ENCODE assay signal across 22 cellular contexts in the genomic region with DNA sequence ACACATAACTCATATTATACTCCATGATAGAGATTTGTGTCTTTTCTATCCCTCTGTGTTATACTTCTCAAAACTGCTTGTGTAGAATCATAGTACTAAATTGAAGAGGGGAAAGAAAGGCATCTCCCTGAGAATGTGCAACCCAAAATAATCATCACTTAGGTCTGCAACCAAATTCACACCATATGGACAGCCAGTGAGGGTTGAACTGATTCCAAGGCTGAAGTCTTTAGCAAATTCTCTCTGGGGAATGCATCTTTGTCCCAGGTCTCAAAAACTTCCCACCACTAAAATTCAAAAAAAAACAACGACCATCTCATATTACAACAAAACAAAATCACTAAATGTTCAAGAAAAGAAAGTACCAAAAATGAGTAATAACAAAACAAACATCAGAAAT. TPM values are rescaled to one million over a fixed set of nuclear protein-coding genes. Genes with fewer than 3 reads are reported as not detected.
DNase-seq lines count a peak whose midpoint lies in the region; TF ChIP-seq lines count a peak whose summit lies in the region.
"Had no signal": no experiment of that assay in that cellular context is flagged by ENCODE, and none has a peak within 500 bp of the region (broad histone marks: within the 10 kb centered on the region; RNA-seq: fewer than 3 reads in every experiment).

No MANE protein-coding gene starts in this region.

- no peak overlapping the region for H4K8ac ChIP-seq in mesenchymal stem cell (ENCODE audit: low read length)

- WGBS in smooth muscle cell (ENCODE audit: low lambda C conversion rate), result 96% methylated on average over 1 of the region's 1 CpG
- no CpG with 5 or more reads among the region's 1 CpG for WGBS in mesenchymal stem cell

- H3K18ac ChIP-seq in mesenchymal stem cell (ENCODE audit: low read depth in 1 of 2, low read length in 2 of 2), result no peak overlapping the region

- H3K27me3 ChIP-seq in smooth muscle cell (ENCODE audit: low read depth) (no peaks in the 10 kb centered on the region), brain microvascular endothelial cell (replicated peaks) (no peaks in the 10 kb centered on the region), mesenchymal stem cell (ENCODE audit: control insufficient read depth in 1 of 2, insufficient read depth in 1 of 2, low read length in 2 of 2) (no peaks in the 10 kb centered on the region)

- peaks cover 4% of the 10 kb centered on the region for H3K9me3 ChIP-seq in smooth muscle cell (replicated peaks; ENCODE audit: low read depth)
- peaks cover 19% of the 10 kb centered on the region for H3K9me3 ChIP-seq in mesenchymal stem cell (ENCODE audit: control insufficient read depth, low read length)

- no peak overlapping the region for H3K4me3 ChIP-seq in smooth muscle cell
- no peak overlapping the region for H3K4me3 ChIP-seq in brain microvascular endothelial cell (ENCODE audit: low read depth, low read length)
- H3K4me3 ChIP-seq in mesenchymal stem cell (ENCODE audit: insufficient read depth in 1 of 2, low read depth in 1 of 2, low read length in 2 of 2), result no peak overlapping the region
- H3K4me3 ChIP-seq: GM23338, K562, SK-N-MC had no signal

- no peak overlapping the region for H3K27ac ChIP-seq in smooth muscle cell (ENCODE audit: low read depth)
- H3K27ac ChIP-seq in brain microvascular endothelial cell, result no peak overlapping the region
- no peak overlapping the region for H3K27ac ChIP-seq in mesenchymal stem cell (ENCODE audit: low read length, poor library complexity, severe bottlenecking)
- H3K27ac ChIP-seq: SK-N-MC had no signal

- peaks cover 40% of the 10 kb centered on the region for H3K36me3 ChIP-seq in smooth muscle cell (ENCODE audit: low read depth)
- H3K36me3 ChIP-seq in brain microvascular endothelial cell (replicated peaks), result peaks cover 46% of the 10 kb centered on the region
- H3K36me3 ChIP-seq in mesenchymal stem cell (ENCODE audit: control insufficient read depth in 1 of 2, insufficient read depth in 2 of 2, low read depth in 1 of 2, low read length in 2 of 2), result peaks cover 13 to 97% of the 10 kb centered on the region in 2 experiments

- peak; percentile 62 for DNase-seq in G401 (ENCODE audit: low spot score)
- peak; percentile 90 for DNase-seq in NCI-H2171 treated with DMSO at 0.1 percent for 48 hours (lab: John Stamatoyannopoulos, UW)
- DNase-seq in fibroblast of gingiva (ENCODE audit: low read depth), result peak; percentile 76
- DNase-seq in smooth muscle cell (lab: John Stamatoyannopoulos, UW; ENCODE audit: unreplicated experiment), result no peak
- DNase-seq in brain microvascular endothelial cell, result no peak
- no peak for DNase-seq in mesenchymal stem cell
- DNase-seq in NCI-H1417 treated with DMSO at 0.1 percent for 48 hours (lab: John Stamatoyannopoulos, UW), result no peak
- DNase-seq: ACHN, COR-L47, DMS153, GF-D8, HCEC 1CT, NCI-H1105, NCI-H1694, NCI-H2081 treated with DMSO at 0.1 percent for 48 hours, NCI-H510A, NCI-H774, OCI-M1, SHP77 had no signal

- peaks cover 4% of the 10 kb centered on the region for H3F3A ChIP-seq in smooth muscle cell (ENCODE audit: low read depth)

- no peak overlapping the region for H3K23ac ChIP-seq in mesenchymal stem cell (ENCODE audit: low read length in 2 of 2)

- no peak overlapping the region for H3K9ac ChIP-seq in smooth muscle cell (ENCODE audit: low read depth)
- no peak overlapping the region for H3K9ac ChIP-seq in mesenchymal stem cell (ENCODE audit: low read length)

- H2BK5ac ChIP-seq in mesenchymal stem cell (ENCODE audit: low read depth, low read length, poor library complexity, severe bottlenecking), result no peak overlapping the region

- H4K91ac ChIP-seq in mesenchymal stem cell (ENCODE audit: low read length), result no peak overlapping the region

- no peak overlapping the region for H2BK12ac ChIP-seq in mesenchymal stem cell (ENCODE audit: low read length in 2 of 2)

- H2AFZ ChIP-seq in smooth muscle cell (ENCODE audit: low read depth) (no peak overlapping the region), mesenchymal stem cell (ENCODE audit: low read depth, low read length) (no peak overlapping the region)
- H2AFZ ChIP-seq: GM23338 had no signal

- H4K20me1 ChIP-seq in smooth muscle cell (ENCODE audit: low read depth), result peaks cover 100% of the 10 kb centered on the region

- H2AK5ac ChIP-seq in mesenchymal stem cell (ENCODE audit: low read length, severe bottlenecking), result no peak overlapping the region

- peaks cover 10% of the 10 kb centered on the region for H3K4me1 ChIP-seq in smooth muscle cell (ENCODE audit: low read depth)
- H3K4me1 ChIP-seq in mesenchymal stem cell (ENCODE audit: control insufficient read depth, insufficient read depth, low read depth, low read length), result no peaks in the 10 kb centered on the region

- in situ Hi-C loops in G401 (cut with HindIII; ENCODE audit: low sequenced_read_pairs) (no loop called here), brain microvascular endothelial cell (cut with HindIII; ENCODE audit: low pct_ligation_motif_present, low sequenced_read_pairs) (no loop called here)

- TF ChIP-seq CTCF in smooth muscle cell (IDR thresholded peaks at IDR 0.05; ENCODE audit: borderline replicate concordance, insufficient read depth, poor library complexity, severe bottlenecking) (no peak), brain microvascular endothelial cell (IDR thresholded peaks at IDR 0.05; ENCODE audit: low read depth, low read length, missing control alignments) (no peak)

- H3K79me2 ChIP-seq in smooth muscle cell (ENCODE audit: low read depth), result peaks cover 98% of the 10 kb centered on the region

- no peak overlapping the region for H2BK15ac ChIP-seq in mesenchymal stem cell (ENCODE audit: low read depth, poor library complexity, severe bottlenecking)

- peak overlapping the region; percentile 30 for H3K4me2 ChIP-seq in smooth muscle cell
- no peak overlapping the region for H3K4me2 ChIP-seq in mesenchymal stem cell (ENCODE audit: low read length, poor library complexity, severe bottlenecking)
- H3K4me2 ChIP-seq: GM23338 had no signal

- H3K4ac ChIP-seq in mesenchymal stem cell (ENCODE audit: low read depth in 1 of 2, low read length in 2 of 2), result no peak overlapping the region

- H2BK120ac ChIP-seq in mesenchymal stem cell (ENCODE audit: low read depth, low read length), result no peak overlapping the region

- H3K79me1 ChIP-seq in mesenchymal stem cell (replicated peaks; ENCODE audit: low read length, poor library complexity, severe bottlenecking), result no peaks in the 10 kb centered on the region

- no peak overlapping the region for H3K14ac ChIP-seq in mesenchymal stem cell (ENCODE audit: low read length in 2 of 2)

RNA-seq across cellular contexts. Expression of a gene that starts 11.0 kb away (rescaled TPM):
- total RNA-seq in G401 (2014; rRNA removed; shearing (Covaris generic)), result 9.7 and 11.8 TPM in 2 replicates
- 52.9 and 60.2 TPM in 2 replicates for total RNA-seq in smooth muscle cell
- 17.5 and 27.3 TPM in 2 replicates for polyA plus RNA-seq in smooth muscle cell
- 22.4 TPM for polyA plus RNA-seq in mesenchymal stem cell (2013, experiment 1 of 2)
- 20.2 TPM for polyA plus RNA-seq in mesenchymal stem cell (2013, experiment 2 of 2)

RNA-seq across cellular contexts. Expression of a gene that starts 11.4 kb away (rescaled TPM):
- 6.0 and 10.0 TPM in 2 replicates for total RNA-seq in G401 (2014; rRNA removed; shearing (Covaris generic))
- 18.1 and 33.3 TPM in 2 replicates for total RNA-seq in smooth muscle cell
- polyA plus RNA-seq in smooth muscle cell, result 7.9 and 8.8 TPM in 2 replicates
- 3.4 TPM for polyA plus RNA-seq in mesenchymal stem cell (2013, experiment 1 of 2)
- 2.9 TPM for polyA plus RNA-seq in mesenchymal stem cell (2013, experiment 2 of 2)

RNA-seq across cellular contexts. Expression of a gene that starts 33.2 kb away (rescaled TPM):
- 21.0 and 34.6 TPM in 2 replicates for total RNA-seq in G401 (2014; rRNA removed; shearing (Covaris generic))
- 11.8 and 19.6 TPM in 2 replicates for total RNA-seq in smooth muscle cell
- 7.1 and 8.3 TPM in 2 replicates for polyA plus RNA-seq in smooth muscle cell
- 10.7 TPM for polyA plus RNA-seq in mesenchymal stem cell (2013, experiment 1 of 2)
- polyA plus RNA-seq in mesenchymal stem cell (2013, experiment 2 of 2), result 11.2 TPM

Comparison
In these comparisons a context has a peak if more than half of its experiments do, and no peak if none do; other contexts are left out.
1. DNase-seq: peak in G401 (single experiment), NCI-H2171 treated with DMSO at 0.1 percent for 48 hours (single experiment) and fibroblast of gingiva (single experiment); none in smooth muscle cell (single experiment), brain microvascular endothelial cell (single experiment), mesenchymal stem cell (single experiment) and NCI-H1417 treated with DMSO at 0.1 percent for 48 hours (single experiment).